7 cellular contexts compared by ENCODE assay signal in genomic region chr16:67538666-67539101, GRCh38. TPM values are rescaled to one million over a fixed set of nuclear protein-coding genes. Genes with fewer than 3 reads are reported as not detected.
DNase-seq lines count a peak whose midpoint lies in the region; ATAC-seq and TF ChIP-seq lines count a peak whose summit lies in the region.
"Had no signal": no experiment of that assay in that cellular context is flagged by ENCODE, and none has a peak within 500 bp of the region (broad histone marks: within the 10 kb centered on the region; RNA-seq: fewer than 3 reads in every experiment).

No MANE protein-coding gene starts in this region.

- no peaks in the 10 kb centered on the region; the same call in 1 of the 2 replicates for H3K9me3 ChIP-seq in AG04450 (ENCODE audit: control insufficient read depth, insufficient read depth, low read length)

- H3K4me3 Mint-ChIP-seq in WTC11: peak overlapping the region; percentile 63

- H3K4me3 ChIP-seq in AG04450 (ENCODE audit: low read depth, low read length): peak overlapping the region; percentile 74

- H3K27me3 ChIP-seq in AG04450 (ENCODE audit: control insufficient read depth, insufficient read depth, low read length): no peaks in the 10 kb centered on the region

- ATAC-seq in WTC11: peak; percentile 11

- H3K27me3 Mint-ChIP-seq in WTC11 (ENCODE audit: low read depth): peaks cover 83% of the 10 kb centered on the region

- POLR2A ChIA-PET in AG04450 (lab: Yijun Ruan, JAX): interaction anchor here (1.4 kb wide), 1 partner anchor 23 kb away, joined by 4 read pairs; the partner anchor contains the start of gene CTCF
- POLR2A ChIA-PET in WTC11 (lab: Charles Lee): no interaction called here

- no peak overlapping the region for H3K27ac Mint-ChIP-seq in WTC11

- CTCF ChIA-PET in AG04450 (lab: Charles Lee) (no interaction called here), WTC11 (lab: Charles Lee) (interaction anchor here (0.6 to 13.9 kb wide), 7 partner anchors 9 to 446 kb away, joined by 3 to 184 read pairs (median 11); partner anchors contain the start of genes ATP6V0D1, CARMIL2 and RIPOR1)

- H3K9me3 Mint-ChIP-seq in WTC11: no peaks in the 10 kb centered on the region

- H3K4me1 Mint-ChIP-seq in WTC11: peaks cover 14% of the 10 kb centered on the region

- H3K27ac ChIP-seq in AG04450 (ENCODE audit: low read depth, low read length): peak overlapping the region; percentile 31

- H3K36me3 Mint-ChIP-seq in WTC11: peaks cover 2% of the 10 kb centered on the region; the same call in 1 of the 2 replicates

- DNase-seq in AG04450 (ENCODE audit: low read depth, low spot score) (no peak), WTC11 (ENCODE audit: low spot score) (peak; percentile 29), left kidney (ENCODE audit: low read depth, low spot score) (peak; percentile 39), NCI-H2196 (lab: John Stamatoyannopoulos, UW; ENCODE audit: unreplicated experiment) (no peak), kidney glomerular epithelial cell (lab: John Stamatoyannopoulos, UW) (no peak)
- DNase-seq in stimulated activated CD4-positive, alpha-beta T cell treated with anti-CD3 and anti-CD28 coated beads, Interleukin-4, amount 100 ng/mL, for 24 hours: no peak
- DNase-seq: SIG-M5 had no signal

- TF ChIP-seq CTCF in AG04450 (IDR thresholded peaks at IDR 0.05; ENCODE audit: low read depth, low read length) (no peak), WTC11 (IDR thresholded peaks at IDR 0.05) (no peak)

TF ChIP-seq in WTC11, 78 proteins besides CTCF, POLR2A, EP300 and RAD21:
- TF ChIP-seq PREB (CRISPR knock-in tag; IDR thresholded peaks at IDR 0.05; ENCODE audit: borderline replicate concordance) (no peak), RELA (CRISPR knock-in tag; IDR thresholded peaks at IDR 0.05; ENCODE audit: borderline replicate concordance) (no peak), USF2 (CRISPR knock-in tag; IDR thresholded peaks at IDR 0.05) (no peak), NFYB (CRISPR knock-in tag; conservative IDR thresholded peaks at IDR 0.05; ENCODE audit: low read depth) (no peak), MAX (CRISPR knock-in tag; IDR thresholded peaks at IDR 0.05) (no peak), ZNF416 (CRISPR knock-in tag; IDR thresholded peaks at IDR 0.05) (no peak), ZNF121 (CRISPR knock-in tag; IDR thresholded peaks at IDR 0.05) (no peak), IRF2 (CRISPR knock-in tag; IDR thresholded peaks at IDR 0.05; ENCODE audit: borderline replicate concordance, low read depth) (no peak), MLX (CRISPR knock-in tag; IDR thresholded peaks at IDR 0.05) (no peak), GTF2I (CRISPR knock-in tag; conservative IDR thresholded peaks at IDR 0.05) (no peak), FOXP4 (CRISPR knock-in tag; IDR thresholded peaks at IDR 0.05) (no peak), NR1H2 (CRISPR knock-in tag; IDR thresholded peaks at IDR 0.05) (no peak), CDX4 (CRISPR knock-in tag; IDR thresholded peaks at IDR 0.05; ENCODE audit: borderline replicate concordance) (no peak), TEAD4 (CRISPR knock-in tag; IDR thresholded peaks at IDR 0.05) (no peak), ZSCAN18 (CRISPR knock-in tag; IDR thresholded peaks at IDR 0.05) (no peak)
TF ChIP-seq in WTC11: peak in this region for 0.

RNA-seq across cellular contexts. Expression of gene RIPOR1, which starts 10.1 kb away (rescaled TPM):
- 9.9 and 11.5 TPM in 2 replicates for polyA plus RNA-seq in AG04450 (2011; rRNA removed)
- 17.7 and 28.8 TPM in 2 replicates for polyA minus RNA-seq in AG04450 (2011; rRNA and poly(A)+ RNA removed)
- 14.9 to 15.9 TPM (median 15.5 TPM) in 3 replicates for total RNA-seq in WTC11 (2021)

RNA-seq across cellular contexts. Expression of gene CTCF, which starts 23.6 kb away (rescaled TPM):
- 21.0 and 24.4 TPM in 2 replicates for polyA plus RNA-seq in AG04450 (2011; rRNA removed)
- 24.5 and 27.5 TPM in 2 replicates for polyA minus RNA-seq in AG04450 (2011; rRNA and poly(A)+ RNA removed)
- 55.4 to 60.6 TPM (median 57.7 TPM) in 3 replicates for total RNA-seq in WTC11 (2021)

RNA-seq across cellular contexts. Expression of gene AGRP, which starts 55.3 kb away (rescaled TPM):
- not detected in 2 replicates for polyA plus RNA-seq in AG04450 (2011; rRNA removed)
- polyA minus RNA-seq in AG04450 (2011; rRNA and poly(A)+ RNA removed): not detected in 2 replicates
- not detected in 3 replicates for total RNA-seq in WTC11 (2021)

RNA-seq across cellular contexts. Expression of gene ATP6V0D1, which starts 57.7 kb away (rescaled TPM):
- polyA plus RNA-seq in AG04450 (2011; rRNA removed): 101 and 121 TPM in 2 replicates
- polyA minus RNA-seq in AG04450 (2011; rRNA and poly(A)+ RNA removed): 164 and 206 TPM in 2 replicates
- 32.5 to 44.1 TPM (median 33.8 TPM) in 3 replicates for total RNA-seq in WTC11 (2021)

Comparison
In these comparisons a context has a peak if more than half of its experiments do, and no peak if none do; other contexts are left out.
1. DNase-seq: peak in WTC11 (single experiment) and left kidney (single experiment); none in AG04450 (single experiment), stimulated activated CD4-positive, alpha-beta T cell treated with anti-CD3 and anti-CD28 coated beads, Interleukin-4, amount 100 ng/mL, for 24 hours (single experiment), NCI-H2196 (single experiment) and kidney glomerular epithelial cell (single experiment).